ENCODE assay signal across 11 cellular contexts in the genomic region with DNA sequence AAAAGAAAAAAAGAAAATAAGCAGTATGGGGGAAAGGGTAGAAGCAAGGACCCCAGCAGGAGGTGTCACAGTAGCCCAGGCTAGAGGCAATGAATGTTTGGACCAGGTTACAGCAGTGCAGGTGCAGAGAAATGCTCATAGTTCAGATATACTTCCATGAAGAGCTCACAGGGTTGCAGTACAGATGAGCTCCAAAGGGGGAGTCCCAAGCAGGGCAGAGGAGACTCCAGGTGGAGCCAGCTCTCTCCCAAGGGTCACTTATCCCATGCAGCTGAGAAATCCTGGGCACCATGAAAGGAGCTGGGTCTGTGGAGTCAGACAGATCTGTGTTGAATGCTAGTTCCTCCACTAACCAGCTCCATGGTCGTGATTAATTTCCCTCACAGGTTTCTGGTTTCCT.
DNase-seq lines count a peak whose midpoint lies in the region; ATAC-seq and TF ChIP-seq lines count a peak whose summit lies in the region.
"Had no signal": no experiment of that assay in that cellular context is flagged by ENCODE, and none has a peak within 500 bp of the region (broad histone marks: within the 10 kb centered on the region; RNA-seq: fewer than 3 reads in every experiment).

No MANE protein-coding gene starts in this region.

- POLR2A ChIA-PET in MCF 10A (lab: Yijun Ruan, JAX): interaction anchor here (0.6 to 1.2 kb wide), 2 partner anchors 13 to 72 kb away, joined by 3 read pairs; no protein-coding TSS in a partner anchor

- CTCF ChIA-PET in MCF 10A (lab: Yijun Ruan, JAX): interaction anchor here (0.6 to 2.5 kb wide), 4 partner anchors 9 to 95 kb away, joined by 3 to 8 read pairs (median 4); no protein-coding TSS in a partner anchor

- peak; percentile 24 for DNase-seq in MCF 10A (ENCODE audit: unreplicated experiment)
- DNase-seq in breast epithelium (ENCODE audit: low spot score in 2 of 2): no peak
- peak; percentile 45 for DNase-seq in SW480 (ENCODE audit: low spot score)
- DNase-seq in fibroblast of the aortic adventitia (ENCODE audit: low read depth): no peak
- no peak for DNase-seq in NCI-H187 treated with DMSO at 0.1 percent for 48 hours (lab: John Stamatoyannopoulos, UW)
- DNase-seq in activated naive CD8-positive, alpha-beta T cell treated with anti-CD3 and anti-CD28 coated beads for 36 hours: no peak
- DNase-seq in NCI-H1417 (lab: John Stamatoyannopoulos, UW): no peak
- DNase-seq: activated gamma-delta T cell, natural killer cell had no signal

- no TSS peak for BruUV-seq in MCF 10A (replicated peaks; lab: Mats Ljungman, UMichigan)

- H3K4me3 ChIP-seq in breast epithelium: no peak overlapping the region
- H3K4me3 ChIP-seq in fibroblast of the aortic adventitia (ENCODE audit: low read depth, low read length): no peak overlapping the region
- H3K4me3 ChIP-seq: lung had no signal

- H3K27ac ChIP-seq in breast epithelium: no peak overlapping the region

- TF ChIP-seq CTCF in MCF 10A (IDR thresholded peaks at IDR 0.05; ENCODE audit: unreplicated experiment) (no peak), breast epithelium (IDR thresholded peaks at IDR 0.05) (no peak), fibroblast of the aortic adventitia (IDR thresholded peaks at IDR 0.05; ENCODE audit: insufficient read depth, low read length) (peak; percentile 14)

- H3K27ac Mint-ChIP-seq in MCF 10A (ENCODE audit: low read depth, unreplicated experiment): no peak overlapping the region
- H3K27ac Mint-ChIP-seq in activated naive CD8-positive, alpha-beta T cell treated with anti-CD3 and anti-CD28 coated beads for 36 hours: no peak overlapping the region
- H3K27ac Mint-ChIP-seq: natural killer cell had no signal

- H3K4me3 Mint-ChIP-seq in MCF 10A (ENCODE audit: unreplicated experiment): no peak overlapping the region
- no peak overlapping the region for H3K4me3 Mint-ChIP-seq in activated naive CD8-positive, alpha-beta T cell treated with anti-CD3 and anti-CD28 coated beads for 36 hours
- H3K4me3 Mint-ChIP-seq: natural killer cell had no signal

- no peaks in the 10 kb centered on the region for H3K36me3 ChIP-seq in breast epithelium

- no peaks in the 10 kb centered on the region for H3K36me3 Mint-ChIP-seq in MCF 10A (ENCODE audit: insufficient read depth, unreplicated experiment)
- H3K36me3 Mint-ChIP-seq in activated naive CD8-positive, alpha-beta T cell treated with anti-CD3 and anti-CD28 coated beads for 36 hours: no peaks in the 10 kb centered on the region
- H3K36me3 Mint-ChIP-seq: natural killer cell had no signal

- H3K4me1 ChIP-seq in breast epithelium: peaks cover 0 to 5% of the 10 kb centered on the region in 2 donors

- H3K9me3 ChIP-seq in breast epithelium: peaks cover 0 to 6% of the 10 kb centered on the region in 2 donors

- no peak for TF ChIP-seq POLR2A in breast epithelium (IDR thresholded peaks at IDR 0.05)

- no peaks in the 10 kb centered on the region for H3K9me3 Mint-ChIP-seq in MCF 10A (ENCODE audit: unreplicated experiment)
- no peaks in the 10 kb centered on the region for H3K9me3 Mint-ChIP-seq in activated naive CD8-positive, alpha-beta T cell treated with anti-CD3 and anti-CD28 coated beads for 36 hours

- no peak for ATAC-seq in GM21526 (IDR thresholded peaks at IDR 0.05; ENCODE audit: low FRiP score, unreplicated experiment)
- ATAC-seq: natural killer cell had no signal

- H3K27me3 ChIP-seq in breast epithelium: no peaks in the 10 kb centered on the region

- H3K4me1 Mint-ChIP-seq in MCF 10A (ENCODE audit: insufficient read depth, unreplicated experiment): no peaks in the 10 kb centered on the region
- H3K4me1 Mint-ChIP-seq in activated naive CD8-positive, alpha-beta T cell treated with anti-CD3 and anti-CD28 coated beads for 36 hours: no peaks in the 10 kb centered on the region
- H3K4me1 Mint-ChIP-seq: natural killer cell had no signal

- H3K27me3 Mint-ChIP-seq in MCF 10A (ENCODE audit: insufficient read depth, unreplicated experiment): no peaks in the 10 kb centered on the region
- H3K27me3 Mint-ChIP-seq in activated naive CD8-positive, alpha-beta T cell treated with anti-CD3 and anti-CD28 coated beads for 36 hours: peaks cover 8% of the 10 kb centered on the region

- intact Hi-C loops in MCF 10A (cut with micrococcal nuclease): no loop called here
- intact Hi-C loops in breast epithelium (cut with DNase I; ENCODE audit: low total_unique reads): no loop called here

Comparison
In these comparisons a context has a peak if more than half of its experiments do, and no peak if none do; other contexts are left out.
1. DNase-seq: peak in MCF 10A (single experiment) and SW480 (single experiment); none in breast epithelium (0 of 2), fibroblast of the aortic adventitia (single experiment), NCI-H187 treated with DMSO at 0.1 percent for 48 hours (single experiment), activated naive CD8-positive, alpha-beta T cell treated with anti-CD3 and anti-CD28 coated beads for 36 hours (single experiment) and NCI-H1417 (0 of 3).